In genomic region chr16:46954562-46954961, GRCh38 we compare ENCODE assay signal across 17 cellular contexts. TPM values are rescaled to one million over a fixed set of nuclear protein-coding genes. Genes with fewer than 3 reads are reported as not detected.
DNase-seq lines count a peak whose midpoint lies in the region; ATAC-seq and TF ChIP-seq lines count a peak whose summit lies in the region.
"Had no signal": no experiment of that assay in that cellular context is flagged by ENCODE, and none has a peak within 500 bp of the region (broad histone marks: within the 10 kb centered on the region; RNA-seq: fewer than 3 reads in every experiment).

No MANE protein-coding gene starts in this region.

- no peak overlapping the region for H3K4me3 Mint-ChIP-seq in activated CD4-positive, alpha-beta memory T cell treated with anti-CD3 and anti-CD28 coated beads, Interleukin-2, amount 10 ng/mL, durations not matched to agents 7 days and 5 days
- H3K4me3 Mint-ChIP-seq: HFFc6 had no signal

- intact Hi-C loops in mucosa of descending colon (cut with DNase I, micrococcal nuclease) = no loop called here

- H3K9me3 ChIP-seq in mucosa of descending colon = no peaks in the 10 kb centered on the region
- H3K9me3 ChIP-seq: A549; BLaER1 treated with 17β-estradiol and CSF1 and Interleukin-3, amounts not matched to agents 10 nM and 100 nM; Peyer's patch; SK-N-SH had no signal

- H3K36me3 ChIP-seq in mucosa of descending colon (ENCODE audit: low read depth) = peaks cover 4% of the 10 kb centered on the region

- H3K4me3 ChIP-seq in mucosa of descending colon = no peak overlapping the region
- H3K4me3 ChIP-seq: A549; BLaER1 treated with 17β-estradiol and CSF1 and Interleukin-3, amounts not matched to agents 10 nM and 100 nM; Peyer's patch had no signal

- POLR2A ChIA-PET in activated CD4-positive, alpha-beta memory T cell treated with anti-CD3 and anti-CD28 coated beads, Interleukin-2, amount 10 ng/mL, durations not matched to agents 7 days and 5 days (lab: Charles Lee) = interaction anchor here (1.0 kb wide), 1 partner anchor 18 kb away, joined by 3 read pairs; no protein-coding TSS in a partner anchor

- no peaks in the 10 kb centered on the region for H3K9me3 Mint-ChIP-seq in activated CD4-positive, alpha-beta memory T cell treated with anti-CD3 and anti-CD28 coated beads, Interleukin-2, amount 10 ng/mL, durations not matched to agents 7 days and 5 days
- H3K9me3 Mint-ChIP-seq: HFFc6 had no signal

- peak overlapping the region; percentile 15 for H3K27ac Mint-ChIP-seq in activated CD4-positive, alpha-beta memory T cell treated with anti-CD3 and anti-CD28 coated beads, Interleukin-2, amount 10 ng/mL, durations not matched to agents 7 days and 5 days
- H3K27ac Mint-ChIP-seq: HFFc6 had no signal

- H3K4me1 ChIP-seq in mucosa of descending colon (ENCODE audit: low read depth) = no peaks in the 10 kb centered on the region
- H3K4me1 ChIP-seq: Peyer's patch had no signal

- H3K36me3 Mint-ChIP-seq in activated CD4-positive, alpha-beta memory T cell treated with anti-CD3 and anti-CD28 coated beads, Interleukin-2, amount 10 ng/mL, durations not matched to agents 7 days and 5 days (ENCODE audit: low read depth) = peaks cover 40% of the 10 kb centered on the region

- no peak for TF ChIP-seq CTCF in mucosa of descending colon (IDR thresholded peaks at IDR 0.05)

- DNase-seq in activated effector memory CD4-positive, alpha-beta T cell treated with anti-CD3 and anti-CD28 coated beads, Interleukin-2, amount 50 U/mL, for 16 hours = peak; percentile 9
- no peak for DNase-seq in activated effector memory CD4-positive, alpha-beta T cell treated with Interleukin-2 at 50 U/mL for 16 hours
- DNase-seq in DMS53 treated with DMSO at 0.1 percent for 48 hours (lab: John Stamatoyannopoulos, UW; ENCODE audit: unreplicated experiment) (peak; percentile 78), mucosa of descending colon (no peak), NCI-H524 (lab: John Stamatoyannopoulos, UW) (no peak)
- no peak for DNase-seq in activated CD4-positive, alpha-beta memory T cell treated with anti-CD3 and anti-CD28 coated beads, Interleukin-2, amount 10 ng/mL, durations not matched to agents 7 days and 5 days
- DNase-seq: HFFc6, NCI-H1048, NCI-H146, NCI-H2081, NCI-H510A treated with DMSO at 0.1 percent for 48 hours, Peyer's patch, SHP77, SK-N-SH had no signal

- CTCF ChIA-PET in activated CD4-positive, alpha-beta memory T cell treated with anti-CD3 and anti-CD28 coated beads, Interleukin-2, amount 10 ng/mL, durations not matched to agents 7 days and 5 days (lab: Charles Lee) = interaction anchor here (0.5 kb wide), 1 partner anchor 156 kb away, joined by 4 read pairs; no protein-coding TSS in a partner anchor

- peaks cover 7% of the 10 kb centered on the region for H3K4me1 Mint-ChIP-seq in activated CD4-positive, alpha-beta memory T cell treated with anti-CD3 and anti-CD28 coated beads, Interleukin-2, amount 10 ng/mL, durations not matched to agents 7 days and 5 days

- ATAC-seq in mucosa of descending colon = peak; percentile 57
- no peak for ATAC-seq in GM19395 (IDR thresholded peaks at IDR 0.05; ENCODE audit: unreplicated experiment)

- no peaks in the 10 kb centered on the region for H3K27me3 Mint-ChIP-seq in activated CD4-positive, alpha-beta memory T cell treated with anti-CD3 and anti-CD28 coated beads, Interleukin-2, amount 10 ng/mL, durations not matched to agents 7 days and 5 days

RNA-seq across cellular contexts. Expression of gene DNAJA2, which starts 18.9 kb away (rescaled TPM):
- 10 to 100 TPM; 61.2 to 64.3 TPM for total RNA-seq in activated CD4-positive, alpha-beta memory T cell treated with anti-CD3 and anti-CD28 coated beads, Interleukin-2, amount 10 ng/mL, durations not matched to agents 7 days and 5 days
- 10 to 100 TPM; 55.5 to 74.7 (median 59.6) TPM for total RNA-seq in mucosa of descending colon

Comparison
In these comparisons a context has a peak if more than half of its experiments do, and no peak if none do; other contexts are left out.
1. DNase-seq: peak in activated effector memory CD4-positive, alpha-beta T cell treated with anti-CD3 and anti-CD28 coated beads, Interleukin-2, amount 50 U/mL, for 16 hours (single experiment) and DMS53 treated with DMSO at 0.1 percent for 48 hours (single experiment); none in activated effector memory CD4-positive, alpha-beta T cell treated with Interleukin-2 at 50 U/mL for 16 hours (single experiment), activated CD4-positive, alpha-beta memory T cell treated with anti-CD3 and anti-CD28 coated beads, Interleukin-2, amount 10 ng/mL, durations not matched to agents 7 days and 5 days (single experiment), mucosa of descending colon (0 of 3) and NCI-H524 (0 of 2).